ENCODE assay signal across 9 cellular contexts in the genomic region with DNA sequence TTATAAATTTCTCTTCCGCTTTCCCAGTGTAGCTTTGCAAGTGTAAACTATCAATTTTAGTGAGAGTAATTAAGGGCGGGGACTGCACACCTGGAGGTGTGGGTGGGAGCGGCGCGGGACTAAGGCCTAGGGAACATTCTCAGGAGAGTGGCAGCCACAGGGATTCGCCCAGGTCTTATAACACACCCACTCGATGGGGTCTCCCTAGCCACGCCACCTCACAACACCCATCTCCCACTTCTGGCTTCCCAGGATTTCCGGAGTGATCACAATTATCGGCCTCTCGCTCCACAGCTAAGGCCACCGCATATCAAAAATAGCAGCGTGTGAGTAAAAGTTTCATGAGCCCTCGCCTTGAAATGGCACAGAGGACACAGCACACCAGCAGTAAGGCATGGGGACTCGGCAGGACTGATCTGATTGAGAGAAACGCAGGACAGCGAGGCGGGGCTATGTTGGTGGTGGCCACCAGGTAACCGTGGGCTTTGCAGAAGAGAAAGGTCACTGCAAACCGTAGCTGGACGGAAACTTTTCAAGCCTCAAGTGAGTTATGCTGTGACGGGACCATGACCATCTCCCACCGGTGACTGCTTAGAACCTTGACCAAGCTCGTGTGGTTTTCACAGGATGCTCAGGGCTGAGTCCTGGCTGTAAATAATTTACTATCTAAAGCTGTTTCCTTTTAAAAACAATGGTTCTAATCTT. TPM values are rescaled to one million over a fixed set of nuclear protein-coding genes. Genes with fewer than 3 reads are reported as not detected.
DNase-seq lines count a peak whose midpoint lies in the region; ATAC-seq and TF ChIP-seq lines count a peak whose summit lies in the region.
"Had no signal": no experiment of that assay in that cellular context is flagged by ENCODE, and none has a peak within 500 bp of the region (broad histone marks: within the 10 kb centered on the region; RNA-seq: fewer than 3 reads in every experiment).

No MANE protein-coding gene starts in this region.

- peak; percentile 19 for DNase-seq in GM20000 (ENCODE audit: low spot score)
- no peak for DNase-seq in CD4-positive, alpha-beta memory T cell
- no peak for DNase-seq in DMS153 (lab: John Stamatoyannopoulos, UW)
- DNase-seq: activated gamma-delta T cell had no signal

- H3K9me3 Mint-ChIP-seq in CD4-positive, alpha-beta memory T cell: peaks cover 0 to 6% (median 0%) of the 10 kb centered on the region in 8 donors

- peaks cover 7 to 12% (median 9%) of the 10 kb centered on the region in 4 donors for H3K4me1 Mint-ChIP-seq in CD4-positive, alpha-beta memory T cell

- peaks cover 14 to 32% (median 17%) of the 10 kb centered on the region in 3 donors for H3K27me3 ChIP-seq in skeletal muscle tissue (ENCODE audit: control insufficient read depth in 3 of 3, insufficient read depth in 3 of 3, low read length in 3 of 3)
- peaks cover 5% of the 10 kb centered on the region for H3K27me3 ChIP-seq in CD4-positive, alpha-beta memory T cell (ENCODE audit: insufficient read depth, low read length)

- H3K27ac ChIP-seq in skeletal muscle tissue (ENCODE audit: low read depth, low read length): peak overlapping the region; percentile 68
- no peak overlapping the region for H3K27ac ChIP-seq in CD4-positive, alpha-beta memory T cell (ENCODE audit: low read depth, low read length)

- POLR2A ChIA-PET in CD4-positive, alpha-beta memory T cell (lab: Charles Lee; ENCODE audit: partially characterized antibody): no interaction called here

- H3K4me3 ChIP-seq in WI38 (ENCODE audit: low read depth, low read length) (peak overlapping the region; percentile 95), iPS-11a (ENCODE audit: low read depth, low read length) (peak overlapping the region; percentile 57), skeletal muscle tissue (ENCODE audit: low read length in 3 of 3) (peak overlapping the region; percentile 20 to 54 (median 50))
- no peak overlapping the region for H3K4me3 ChIP-seq in CD4-positive, alpha-beta memory T cell (ENCODE audit: low read length in 2 of 2)

- peak overlapping the region in 3 of 8 donors; percentile 5 to 42 (median 32) for H3K4me3 Mint-ChIP-seq in CD4-positive, alpha-beta memory T cell

- ATAC-seq in HG02840 (IDR thresholded peaks at IDR 0.05; ENCODE audit: low FRiP score, unreplicated experiment) (no peak), HG03159 (IDR thresholded peaks at IDR 0.05; ENCODE audit: unreplicated experiment) (no peak)

- intact Hi-C loops in CD4-positive, alpha-beta memory T cell (cut with micrococcal nuclease): no loop called here

- CTCF ChIA-PET in CD4-positive, alpha-beta memory T cell (lab: Charles Lee; ENCODE audit: partially characterized antibody): no interaction called here

- no peak for TF ChIP-seq CTCF in GM20000 (IDR thresholded peaks at IDR 0.05; ENCODE audit: extremely low read depth, missing control alignments)
- no peak for TF ChIP-seq CTCF in WI38 (IDR thresholded peaks at IDR 0.05; ENCODE audit: low read depth, low read length)

- H3K27me3 Mint-ChIP-seq in CD4-positive, alpha-beta memory T cell: peaks cover 35 to 41% of the 10 kb centered on the region in 2 donors

- no peaks in the 10 kb centered on the region for H3K36me3 ChIP-seq in skeletal muscle tissue (ENCODE audit: control insufficient read depth in 3 of 3, insufficient read depth in 3 of 3, low read length in 3 of 3)
- H3K36me3 ChIP-seq in CD4-positive, alpha-beta memory T cell (ENCODE audit: insufficient read depth, low read length): no peaks in the 10 kb centered on the region

- H3K36me3 Mint-ChIP-seq in CD4-positive, alpha-beta memory T cell: no peaks in the 10 kb centered on the region

- H3K27ac Mint-ChIP-seq in CD4-positive, alpha-beta memory T cell: peak overlapping the region in 1 of 7 donors; percentile 44

- H3K4me1 ChIP-seq in skeletal muscle tissue (ENCODE audit: control insufficient read depth in 3 of 3, insufficient read depth in 3 of 3, low read length in 3 of 3): peaks cover 0 to 10% (median 5%) of the 10 kb centered on the region in 3 donors
- H3K4me1 ChIP-seq in CD4-positive, alpha-beta memory T cell (ENCODE audit: insufficient read depth, low read length): no peaks in the 10 kb centered on the region

- peak overlapping the region; percentile 23 to 64 (median 59) for H3K9ac ChIP-seq in skeletal muscle tissue (ENCODE audit: low read depth in 1 of 3, low read length in 3 of 3)

- H3K9me3 ChIP-seq in skeletal muscle tissue (ENCODE audit: control insufficient read depth in 3 of 3, low read length in 3 of 3): no peaks in the 10 kb centered on the region
- H3K9me3 ChIP-seq in CD4-positive, alpha-beta memory T cell (ENCODE audit: control insufficient read depth in 1 of 2, low read length in 2 of 2): no peaks in the 10 kb centered on the region

RNA-seq across cellular contexts. Expression of a gene that starts 1.1 kb away (rescaled TPM):
- total RNA-seq in skeletal muscle tissue: 45.9 TPM
- under 1 TPM in 1 of 2 experiments, not detected in 1; 0.12 TPM for total RNA-seq in CD4-positive, alpha-beta memory T cell
- polyA plus RNA-seq in CD4-positive, alpha-beta memory T cell: not detected

Comparison
In these comparisons a context has a peak if more than half of its experiments do, and no peak if none do; other contexts are left out.
1. H3K4me3 ChIP-seq: peak in WI38 (single experiment), iPS-11a (single experiment) and skeletal muscle tissue (3 of 3); none in CD4-positive, alpha-beta memory T cell (0 of 2).
2. RNA of a gene that starts 1.1 kb away (total RNA-seq): 45.9 TPM in skeletal muscle tissue (single experiment); 0.12 TPM in CD4-positive, alpha-beta memory T cell; every median in the first group is over 10 times any median in the second.